ENCODE assay signal across 9 cellular contexts in the genomic region with DNA sequence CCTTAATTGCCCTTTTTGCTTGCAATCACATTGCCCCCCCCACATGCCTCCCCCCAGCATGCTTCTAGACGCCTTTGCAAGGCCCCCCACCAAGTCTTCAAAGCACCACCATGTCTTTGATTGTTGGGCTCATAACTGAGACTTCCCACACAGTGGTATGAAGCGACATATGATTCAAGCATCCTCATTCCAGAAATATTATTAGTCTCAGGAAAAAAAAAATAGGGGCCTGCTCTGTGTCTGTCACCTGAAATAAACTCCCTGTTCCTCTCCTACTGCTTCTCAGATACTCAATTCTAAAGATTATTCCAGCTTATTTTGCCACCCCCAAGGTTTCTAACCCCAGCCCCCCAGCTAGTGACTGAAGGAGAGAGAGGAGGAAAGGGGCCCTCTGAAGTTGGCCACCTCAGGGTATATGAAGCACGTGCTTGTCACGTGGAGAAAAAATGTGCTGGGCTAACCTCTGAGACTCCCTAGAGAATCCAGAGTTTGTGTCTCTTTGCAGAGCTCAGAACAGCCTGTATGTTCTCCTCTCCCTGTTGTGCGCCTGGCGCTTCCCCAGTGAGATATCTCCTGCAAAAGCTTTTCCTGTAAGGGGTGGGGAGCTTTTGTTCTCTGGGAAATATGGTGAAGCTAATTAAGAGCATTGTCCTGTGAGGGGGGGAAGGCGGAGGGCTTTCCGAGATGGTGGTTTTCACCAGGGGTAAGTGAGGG. TPM values are rescaled to one million over a fixed set of nuclear protein-coding genes. Genes with fewer than 3 reads are reported as not detected.
DNase-seq lines count a peak whose midpoint lies in the region; ATAC-seq, FAIRE-seq and TF ChIP-seq lines count a peak whose summit lies in the region.
"Had no signal": no experiment of that assay in that cellular context is flagged by ENCODE, and none has a peak within 500 bp of the region (broad histone marks: within the 10 kb centered on the region; RNA-seq: fewer than 3 reads in every experiment).

No MANE protein-coding gene starts in this region.

- ATAC-seq in A549: no peak
- no peak for ATAC-seq in HG02885 (IDR thresholded peaks at IDR 0.05; ENCODE audit: poor library complexity, unreplicated experiment)
- ATAC-seq in HG03354 (IDR thresholded peaks at IDR 0.05; ENCODE audit: poor library complexity, severe bottlenecking, unreplicated experiment): no peak

- WGBS in A549 (ENCODE audit: missing lambda C conversion rate): 88% methylated on average over 7 of the region's 8 CpGs
- 38% methylated on average over 8 of the region's 8 CpGs for WGBS in esophagus muscularis mucosa

- no peak for TF ChIP-seq CTCF in A549 (IDR thresholded peaks at IDR 0.05)
- no peak for TF ChIP-seq CTCF in esophagus muscularis mucosa (IDR thresholded peaks at IDR 0.05)

- TF ChIP-seq EP300 in A549 (IDR thresholded peaks at IDR 0.05) (no peak), esophagus muscularis mucosa (IDR thresholded peaks at IDR 0.05) (no peak)

- DNase-seq in A549 (ENCODE audit: low read depth in 1 of 2, low spot score in 1 of 2) (no peak), NT2/D1 (ENCODE audit: low read depth, low spot score) (peak; percentile 28), esophagus muscularis mucosa (ENCODE audit: extremely low spot score) (no peak), DMS53 (lab: John Stamatoyannopoulos, UW) (no peak)
- no peak for DNase-seq in activated CD4-positive, alpha-beta T cell treated with anti-CD3 and anti-CD28 coated beads for 48 hours
- DNase-seq: activated CD4-positive, alpha-beta memory T cell treated with anti-CD3 and anti-CD28 coated beads, Interleukin-2, amount 10 ng/mL, durations not matched to agents 7 days and 5 days had no signal

- no peaks in the 10 kb centered on the region for H3K27me3 ChIP-seq in NT2/D1 (ENCODE audit: insufficient read depth, insufficient read length)
- H3K27me3 ChIP-seq in esophagus muscularis mucosa: no peaks in the 10 kb centered on the region
- H3K27me3 ChIP-seq in mucosa of rectum (ENCODE audit: control insufficient read depth in 2 of 2, insufficient read depth in 2 of 2, low read length in 2 of 2): no peaks in the 10 kb centered on the region

- peak overlapping the region; percentile 11 to 68; a peak in 3 of 6 replicates for H3K27ac ChIP-seq in A549
- H3K27ac ChIP-seq in esophagus muscularis mucosa (replicated peaks in 1 of 4): peak overlapping the region; percentile 48 to 67 (median 58)
- peak overlapping the region; percentile 35 to 61 for H3K27ac ChIP-seq in mucosa of rectum (ENCODE audit: low read depth in 2 of 2, low read length in 2 of 2)

- TF ChIP-seq RAD21 in A549 (conservative IDR thresholded peaks at IDR 0.05 in 1 of 2, IDR thresholded peaks at IDR 0.05 in 1 of 2): no peak

- no peak overlapping the region for H3K9ac ChIP-seq in NT2/D1 (ENCODE audit: insufficient read length, low read depth)
- H3K9ac ChIP-seq in mucosa of rectum (ENCODE audit: low read depth in 1 of 2, low read length in 2 of 2): no peak overlapping the region

- H3K4me1 ChIP-seq in A549 (peaks cover 48% of the 10 kb centered on the region), NT2/D1 (ENCODE audit: insufficient read depth, insufficient read length) (peaks cover 8% of the 10 kb centered on the region), esophagus muscularis mucosa (peaks cover 48 to 71% (median 63%) of the 10 kb centered on the region in 4 donors), mucosa of rectum (ENCODE audit: control insufficient read depth in 2 of 2, insufficient read depth in 2 of 2, low read length in 2 of 2) (peaks cover 24 to 42% of the 10 kb centered on the region in 2 donors)

- H3K36me3 ChIP-seq in NT2/D1 (ENCODE audit: insufficient read depth, insufficient read length, low read length): no peaks in the 10 kb centered on the region
- H3K36me3 ChIP-seq in esophagus muscularis mucosa: no peaks in the 10 kb centered on the region
- H3K36me3 ChIP-seq in mucosa of rectum (ENCODE audit: control insufficient read depth in 2 of 2, insufficient read depth in 2 of 2, low read length in 2 of 2): no peaks in the 10 kb centered on the region

- H3K9me3 ChIP-seq in A549: no peaks in the 10 kb centered on the region
- no peaks in the 10 kb centered on the region for H3K9me3 ChIP-seq in NT2/D1 (ENCODE audit: insufficient read depth, low read length)
- H3K9me3 ChIP-seq in esophagus muscularis mucosa: no peaks in the 10 kb centered on the region
- no peaks in the 10 kb centered on the region for H3K9me3 ChIP-seq in mucosa of rectum (ENCODE audit: control insufficient read depth in 2 of 2, low read length in 2 of 2)

- peak overlapping the region; percentile 7; the same call in 1 of the 3 replicates for H3K4me2 ChIP-seq in A549

- TF ChIP-seq POLR2A in A549 (IDR thresholded peaks at IDR 0.05; ENCODE audit: low read length): no peak
- no peak for TF ChIP-seq POLR2A in esophagus muscularis mucosa (IDR thresholded peaks at IDR 0.05; ENCODE audit: low read depth)

- POLR2A ChIA-PET in A549 (lab: Yijun Ruan, JAX): no interaction called here

- intact Hi-C loops in esophagus muscularis mucosa (cut with DNase I): no loop called here

- FAIRE-seq in A549 (lab: Jason Lieb, UNC): no peak

- no peak overlapping the region for H3K4me3 ChIP-seq in A549
- H3K4me3 ChIP-seq in NT2/D1 (ENCODE audit: insufficient read length, low read depth): no peak overlapping the region
- H3K4me3 ChIP-seq in esophagus muscularis mucosa: peak overlapping the region in 1 of 4 donors; percentile 8
- no peak overlapping the region for H3K4me3 ChIP-seq in mucosa of rectum (ENCODE audit: low read length in 2 of 2)

- CTCF ChIA-PET in A549 (lab: Yijun Ruan, JAX): interaction anchor here (0.7 to 3.4 kb wide), 6 partner anchors 8 to 168 kb away, joined by 3 to 19 read pairs (median 4); no protein-coding TSS in a partner anchor

TF ChIP-seq in A549, 52 proteins besides CTCF, POLR2A, EP300 and RAD21:
- TF ChIP-seq, protein P1, sequence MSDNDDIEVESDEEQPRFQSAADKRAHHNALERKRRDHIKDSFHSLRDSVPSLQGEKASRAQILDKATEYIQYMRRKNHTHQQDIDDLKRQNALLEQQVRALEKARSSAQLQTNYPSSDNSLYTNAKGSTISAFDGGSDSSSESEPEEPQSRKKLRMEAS (IDR thresholded peaks at IDR 0.05): peak; percentile 33; the same call in 1 of the 2 replicates
- TF ChIP-seq, protein P2, sequence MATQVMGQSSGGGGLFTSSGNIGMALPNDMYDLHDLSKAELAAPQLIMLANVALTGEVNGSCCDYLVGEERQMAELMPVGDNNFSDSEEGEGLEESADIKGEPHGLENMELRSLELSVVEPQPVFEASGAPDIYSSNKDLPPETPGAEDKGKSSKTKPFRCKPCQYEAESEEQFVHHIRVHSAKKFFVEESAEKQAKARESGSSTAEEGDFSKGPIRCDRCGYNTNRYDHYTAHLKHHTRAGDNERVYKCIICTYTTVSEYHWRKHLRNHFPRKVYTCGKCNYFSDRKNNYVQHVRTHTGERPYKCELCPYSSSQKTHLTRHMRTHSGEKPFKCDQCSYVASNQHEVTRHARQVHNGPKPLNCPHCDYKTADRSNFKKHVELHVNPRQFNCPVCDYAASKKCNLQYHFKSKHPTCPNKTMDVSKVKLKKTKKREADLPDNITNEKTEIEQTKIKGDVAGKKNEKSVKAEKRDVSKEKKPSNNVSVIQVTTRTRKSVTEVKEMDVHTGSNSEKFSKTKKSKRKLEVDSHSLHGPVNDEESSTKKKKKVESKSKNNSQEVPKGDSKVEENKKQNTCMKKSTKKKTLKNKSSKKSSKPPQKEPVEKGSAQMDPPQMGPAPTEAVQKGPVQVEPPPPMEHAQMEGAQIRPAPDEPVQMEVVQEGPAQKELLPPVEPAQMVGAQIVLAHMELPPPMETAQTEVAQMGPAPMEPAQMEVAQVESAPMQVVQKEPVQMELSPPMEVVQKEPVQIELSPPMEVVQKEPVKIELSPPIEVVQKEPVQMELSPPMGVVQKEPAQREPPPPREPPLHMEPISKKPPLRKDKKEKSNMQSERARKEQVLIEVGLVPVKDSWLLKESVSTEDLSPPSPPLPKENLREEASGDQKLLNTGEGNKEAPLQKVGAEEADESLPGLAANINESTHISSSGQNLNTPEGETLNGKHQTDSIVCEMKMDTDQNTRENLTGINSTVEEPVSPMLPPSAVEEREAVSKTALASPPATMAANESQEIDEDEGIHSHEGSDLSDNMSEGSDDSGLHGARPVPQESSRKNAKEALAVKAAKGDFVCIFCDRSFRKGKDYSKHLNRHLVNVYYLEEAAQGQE (IDR thresholded peaks at IDR 0.05): no peak

RNA-seq across cellular contexts. Expression of a gene that starts 35.9 kb away (rescaled TPM):
- polyA plus RNA-seq in A549 (2011; rRNA removed) (17.6 and 17.8 TPM in 2 replicates), A549 (2017; fragmentation: RNase III; extraction: RNeasy Plus Mini Kit Qiagen cat#74134 plus additional on column Dnase treatment) (6.4 to 7.1 TPM (median 7.0 TPM) in 3 replicates)
- 6.5 and 7.0 TPM in 2 replicates for polyA plus RNA-seq in A549 (2012; cell fraction: cytosol; rRNA removed)
- polyA plus RNA-seq in A549 (2012; cell fraction: nucleus; rRNA removed): 16.6 and 19.2 TPM in 2 replicates
- polyA minus RNA-seq in A549 (2011; rRNA and poly(A)+ RNA removed): 38.1 and 46.3 TPM in 2 replicates
- 10 to 100 TPM; 11.6 to 30.0 (median 22.3) TPM for total RNA-seq in esophagus muscularis mucosa
- total RNA-seq: activated CD4-positive, alpha-beta memory T cell treated with anti-CD3 and anti-CD28 coated beads, Interleukin-2, amount 10 ng/mL, durations not matched to agents 7 days and 5 days had no signal
